Comparison of ENCODE assay signal across 2 cellular contexts in the genomic region with DNA sequence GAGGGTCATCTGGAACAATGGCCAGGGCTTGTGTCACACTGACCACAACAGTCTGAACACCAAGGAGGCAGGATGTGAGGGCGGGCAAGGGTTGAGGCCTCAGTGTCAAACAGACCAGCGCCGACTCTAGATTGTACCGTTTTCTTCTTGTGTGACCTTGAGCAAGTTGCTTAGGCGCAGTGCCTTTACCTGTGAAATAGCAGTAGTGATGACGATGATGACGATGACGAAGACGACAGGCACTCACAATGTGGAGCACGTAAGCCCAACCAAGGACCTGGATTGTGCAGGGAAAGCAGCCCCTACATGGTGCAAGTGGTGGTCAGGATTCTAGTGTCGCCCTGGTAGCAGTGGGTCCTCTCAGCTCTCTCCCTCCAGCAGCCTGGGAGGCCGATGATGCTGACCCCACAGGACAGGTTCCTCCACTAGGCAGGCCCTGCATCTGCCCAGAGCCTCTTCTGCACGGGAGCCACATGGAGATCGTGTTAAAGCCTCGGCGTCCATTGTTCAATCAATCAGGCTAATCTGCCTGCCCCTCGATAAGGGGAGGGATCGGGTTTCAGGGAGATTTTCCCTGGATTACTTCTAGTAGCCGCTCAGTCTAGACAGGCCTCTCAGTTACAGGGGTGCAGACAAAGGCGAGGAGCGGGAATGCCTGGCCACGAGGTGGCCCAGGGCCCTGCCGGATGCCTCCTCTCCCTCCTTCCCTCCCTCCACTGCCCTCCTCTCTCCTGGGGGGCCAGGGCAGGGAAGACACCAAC.
TF ChIP-seq lines count a peak whose summit lies in the region.

No MANE protein-coding gene starts in this region.

TF ChIP-seq in GM23338, 12 proteins besides CTCF, POLR2A, EP300 and RAD21 (continues in another document):
- TF ChIP-seq POLR2AphosphoS5 (IDR thresholded peaks at IDR 0.05; ENCODE audit: low read depth) (no peak), CREB1 (CRISPR knock-in tag; IDR thresholded peaks at IDR 0.05; ENCODE audit: low read depth) (no peak), NANOG (IDR thresholded peaks at IDR 0.05; ENCODE audit: borderline replicate concordance) (no peak), JUNB (IDR thresholded peaks at IDR 0.05; ENCODE audit: unreplicated experiment) (no peak), STAT1 (IDR thresholded peaks at IDR 0.05; ENCODE audit: unreplicated experiment) (no peak), EZH2phosphoT487 (IDR thresholded peaks at IDR 0.05; ENCODE audit: unreplicated experiment) (no peak), EZH2 (IDR thresholded peaks at IDR 0.05; ENCODE audit: low read depth, unreplicated experiment) (no peak), ETS1 (IDR thresholded peaks at IDR 0.05) (no peak)
- TF ChIP-seq, protein P1, sequence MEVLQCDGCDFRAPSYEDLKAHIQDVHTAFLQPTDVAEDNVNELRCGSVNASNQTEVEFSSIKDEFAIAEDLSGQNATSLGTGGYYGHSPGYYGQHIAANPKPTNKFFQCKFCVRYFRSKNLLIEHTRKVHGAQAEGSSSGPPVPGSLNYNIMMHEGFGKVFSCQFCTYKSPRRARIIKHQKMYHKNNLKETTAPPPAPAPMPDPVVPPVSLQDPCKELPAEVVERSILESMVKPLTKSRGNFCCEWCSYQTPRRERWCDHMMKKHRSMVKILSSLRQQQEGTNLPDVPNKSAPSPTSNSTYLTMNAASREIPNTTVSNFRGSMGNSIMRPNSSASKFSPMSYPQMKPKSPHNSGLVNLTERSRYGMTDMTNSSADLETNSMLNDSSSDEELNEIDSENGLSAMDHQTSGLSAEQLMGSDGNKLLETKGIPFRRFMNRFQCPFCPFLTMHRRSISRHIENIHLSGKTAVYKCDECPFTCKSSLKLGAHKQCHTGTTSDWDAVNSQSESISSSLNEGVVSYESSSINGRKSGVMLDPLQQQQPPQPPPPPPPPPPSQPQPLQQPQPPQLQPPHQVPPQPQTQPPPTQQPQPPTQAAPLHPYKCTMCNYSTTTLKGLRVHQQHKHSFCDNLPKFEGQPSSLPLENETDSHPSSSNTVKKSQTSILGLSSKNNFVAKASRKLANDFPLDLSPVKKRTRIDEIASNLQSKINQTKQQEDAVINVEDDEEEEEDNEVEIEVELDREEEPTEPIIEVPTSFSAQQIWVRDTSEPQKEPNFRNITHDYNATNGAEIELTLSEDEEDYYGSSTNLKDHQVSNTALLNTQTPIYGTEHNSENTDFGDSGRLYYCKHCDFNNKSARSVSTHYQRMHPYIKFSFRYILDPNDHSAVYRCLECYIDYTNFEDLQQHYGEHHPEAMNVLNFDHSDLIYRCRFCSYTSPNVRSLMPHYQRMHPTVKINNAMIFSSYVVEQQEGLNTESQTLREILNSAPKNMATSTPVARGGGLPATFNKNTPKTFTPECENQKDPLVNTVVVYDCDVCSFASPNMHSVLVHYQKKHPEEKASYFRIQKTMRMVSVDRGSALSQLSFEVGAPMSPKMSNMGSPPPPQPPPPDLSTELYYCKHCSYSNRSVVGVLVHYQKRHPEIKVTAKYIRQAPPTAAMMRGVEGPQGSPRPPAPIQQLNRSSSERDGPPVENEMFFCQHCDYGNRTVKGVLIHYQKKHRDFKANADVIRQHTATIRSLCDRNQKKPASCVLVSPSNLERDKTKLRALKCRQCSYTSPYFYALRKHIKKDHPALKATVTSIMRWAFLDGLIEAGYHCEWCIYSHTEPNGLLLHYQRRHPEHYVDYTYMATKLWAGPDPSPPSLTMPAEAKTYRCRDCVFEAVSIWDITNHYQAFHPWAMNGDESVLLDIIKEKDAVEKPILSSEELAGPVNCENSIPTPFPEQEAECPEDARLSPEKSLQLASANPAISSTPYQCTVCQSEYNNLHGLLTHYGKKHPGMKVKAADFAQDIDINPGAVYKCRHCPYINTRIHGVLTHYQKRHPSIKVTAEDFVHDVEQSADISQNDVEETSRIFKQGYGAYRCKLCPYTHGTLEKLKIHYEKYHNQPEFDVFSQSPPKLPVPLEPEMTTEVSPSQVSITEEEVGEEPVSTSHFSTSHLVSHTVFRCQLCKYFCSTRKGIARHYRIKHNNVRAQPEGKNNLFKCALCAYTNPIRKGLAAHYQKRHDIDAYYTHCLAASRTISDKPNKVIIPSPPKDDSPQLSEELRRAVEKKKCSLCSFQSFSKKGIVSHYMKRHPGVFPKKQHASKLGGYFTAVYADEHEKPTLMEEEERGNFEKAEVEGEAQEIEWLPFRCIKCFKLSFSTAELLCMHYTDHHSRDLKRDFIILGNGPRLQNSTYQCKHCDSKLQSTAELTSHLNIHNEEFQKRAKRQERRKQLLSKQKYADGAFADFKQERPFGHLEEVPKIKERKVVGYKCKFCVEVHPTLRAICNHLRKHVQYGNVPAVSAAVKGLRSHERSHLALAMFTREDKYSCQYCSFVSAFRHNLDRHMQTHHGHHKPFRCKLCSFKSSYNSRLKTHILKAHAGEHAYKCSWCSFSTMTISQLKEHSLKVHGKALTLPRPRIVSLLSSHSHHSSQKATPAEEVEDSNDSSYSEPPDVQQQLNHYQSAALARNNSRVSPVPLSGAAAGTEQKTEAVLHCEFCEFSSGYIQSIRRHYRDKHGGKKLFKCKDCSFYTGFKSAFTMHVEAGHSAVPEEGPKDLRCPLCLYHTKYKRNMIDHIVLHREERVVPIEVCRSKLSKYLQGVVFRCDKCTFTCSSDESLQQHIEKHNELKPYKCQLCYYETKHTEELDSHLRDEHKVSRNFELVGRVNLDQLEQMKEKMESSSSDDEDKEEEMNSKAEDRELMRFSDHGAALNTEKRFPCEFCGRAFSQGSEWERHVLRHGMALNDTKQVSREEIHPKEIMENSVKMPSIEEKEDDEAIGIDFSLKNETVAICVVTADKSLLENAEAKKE (CRISPR knock-in tag; IDR thresholded peaks at IDR 0.05), result no peak

TF ChIP-seq in H1, 55 proteins besides CTCF, POLR2A, EP300 and RAD21:
- no peak for TF ChIP-seq RBBP5 (IDR thresholded peaks at IDR 0.05; ENCODE audit: borderline replicate concordance, low read depth, low read length)
- no peak for TF ChIP-seq POU5F1 (IDR thresholded peaks at IDR 0.05; ENCODE audit: low read depth, low read length)
- TF ChIP-seq, protein P2, sequence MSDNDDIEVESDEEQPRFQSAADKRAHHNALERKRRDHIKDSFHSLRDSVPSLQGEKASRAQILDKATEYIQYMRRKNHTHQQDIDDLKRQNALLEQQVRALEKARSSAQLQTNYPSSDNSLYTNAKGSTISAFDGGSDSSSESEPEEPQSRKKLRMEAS (IDR thresholded peaks at IDR 0.05), result peak; percentile 62; the same call in 1 of the 2 replicates
- TF ChIP-seq, protein P3, sequence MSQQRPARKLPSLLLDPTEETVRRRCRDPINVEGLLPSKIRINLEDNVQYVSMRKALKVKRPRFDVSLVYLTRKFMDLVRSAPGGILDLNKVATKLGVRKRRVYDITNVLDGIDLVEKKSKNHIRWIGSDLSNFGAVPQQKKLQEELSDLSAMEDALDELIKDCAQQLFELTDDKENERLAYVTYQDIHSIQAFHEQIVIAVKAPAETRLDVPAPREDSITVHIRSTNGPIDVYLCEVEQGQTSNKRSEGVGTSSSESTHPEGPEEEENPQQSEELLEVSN (IDR thresholded peaks at IDR 0.05), result peak; percentile 60
- TF ChIP-seq, protein P4, sequence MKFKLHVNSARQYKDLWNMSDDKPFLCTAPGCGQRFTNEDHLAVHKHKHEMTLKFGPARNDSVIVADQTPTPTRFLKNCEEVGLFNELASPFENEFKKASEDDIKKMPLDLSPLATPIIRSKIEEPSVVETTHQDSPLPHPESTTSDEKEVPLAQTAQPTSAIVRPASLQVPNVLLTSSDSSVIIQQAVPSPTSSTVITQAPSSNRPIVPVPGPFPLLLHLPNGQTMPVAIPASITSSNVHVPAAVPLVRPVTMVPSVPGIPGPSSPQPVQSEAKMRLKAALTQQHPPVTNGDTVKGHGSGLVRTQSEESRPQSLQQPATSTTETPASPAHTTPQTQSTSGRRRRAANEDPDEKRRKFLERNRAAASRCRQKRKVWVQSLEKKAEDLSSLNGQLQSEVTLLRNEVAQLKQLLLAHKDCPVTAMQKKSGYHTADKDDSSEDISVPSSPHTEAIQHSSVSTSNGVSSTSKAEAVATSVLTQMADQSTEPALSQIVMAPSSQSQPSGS (IDR thresholded peaks at IDR 0.05; ENCODE audit: low read length), result no peak
